Comparison of ENCODE assay signal across 10 cellular contexts in the genomic region with DNA sequence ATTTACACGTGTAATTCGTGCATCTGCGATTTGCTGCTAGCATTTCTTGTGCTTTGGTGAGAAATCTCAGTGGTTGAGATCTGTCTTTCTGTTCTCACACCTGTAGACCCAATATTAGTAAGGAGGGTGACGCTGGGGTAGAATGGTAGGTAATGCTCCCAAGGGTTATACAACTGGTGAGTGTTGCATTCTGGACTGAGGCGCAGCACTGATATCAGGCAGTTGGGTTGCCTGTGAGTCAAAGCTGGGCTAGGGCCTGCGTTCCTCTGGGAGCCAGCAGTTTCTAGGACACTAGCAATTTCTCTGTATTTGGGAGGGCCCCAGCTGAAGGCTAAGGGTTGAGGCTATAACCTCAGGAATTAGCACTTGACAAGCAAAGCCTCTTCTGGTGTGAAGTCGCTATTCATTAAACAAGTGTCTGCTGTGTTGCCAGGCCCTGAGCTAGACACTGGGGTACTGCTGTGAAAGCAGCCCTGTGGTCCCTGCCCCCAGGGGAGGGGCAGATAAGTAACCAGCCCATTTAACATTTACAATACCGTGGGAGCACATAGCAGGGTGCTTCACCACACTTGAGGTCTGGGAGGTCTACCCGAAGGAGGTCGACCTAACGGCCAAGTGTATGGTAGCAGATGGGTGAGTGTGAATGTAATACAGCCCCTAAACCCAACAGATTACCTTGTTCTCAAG. TPM values are rescaled to one million over a fixed set of nuclear protein-coding genes. Genes with fewer than 3 reads are reported as not detected.
A peak's percentile ranks its signal among the peaks of the same experiment; 100 is the strongest.
DNase-seq lines count a peak whose midpoint lies in the region; ATAC-seq, FAIRE-seq and TF ChIP-seq lines count a peak whose summit lies in the region.
"Had no signal": no experiment of that assay in that cellular context is flagged by ENCODE, and none has a peak within 500 bp of the region (broad histone marks: within the 10 kb centered on the region; RNA-seq: fewer than 3 reads in every experiment).

No MANE protein-coding gene starts in this region.

- H3K36me3 ChIP-seq in CD4-positive, CD25-positive, alpha-beta regulatory T cell (ENCODE audit: control insufficient read depth, insufficient read depth, low read length): no peaks in the 10 kb centered on the region
- H3K36me3 ChIP-seq in heart left ventricle: no peaks in the 10 kb centered on the region
- H3K36me3 ChIP-seq in kidney (ENCODE audit: control insufficient read depth in 1 of 2, insufficient read depth in 2 of 2, low read length in 2 of 2): no peaks in the 10 kb centered on the region
- H3K36me3 ChIP-seq: tibial artery had no signal

- no peak overlapping the region for H3K9ac ChIP-seq in kidney (ENCODE audit: low read length in 2 of 2)

- TF ChIP-seq POLR2A in heart left ventricle (IDR thresholded peaks at IDR 0.05): no peak

- 55 to 63% (median 61%) methylated on average over 11 of the region's 11 CpGs for WGBS in heart left ventricle, 4 donors

- H3K9me3 ChIP-seq in CD4-positive, CD25-positive, alpha-beta regulatory T cell (ENCODE audit: control insufficient read depth in 2 of 2, low read length in 2 of 2): no peaks in the 10 kb centered on the region
- H3K9me3 ChIP-seq in heart left ventricle (no peaks in the 10 kb centered on the region), kidney (ENCODE audit: control insufficient read depth in 1 of 2, low read length in 2 of 2) (no peaks in the 10 kb centered on the region)
- H3K9me3 ChIP-seq: tibial artery had no signal

- no peak overlapping the region for H3K27ac ChIP-seq in CD4-positive, CD25-positive, alpha-beta regulatory T cell (ENCODE audit: insufficient read depth, low read length, poor library complexity, severe bottlenecking)
- H3K27ac ChIP-seq in heart left ventricle: peak overlapping the region; percentile 12 to 64 (median 55)
- H3K27ac ChIP-seq in kidney (ENCODE audit: low read depth in 2 of 2, low read length in 2 of 2): no peak overlapping the region
- H3K27ac ChIP-seq: tibial artery had no signal

- ATAC-seq in CD4-positive, CD25-positive, alpha-beta regulatory T cell (ENCODE audit: low read depth in 2 of 2): peak; percentile 18 to 22
- ATAC-seq in GM21447 (IDR thresholded peaks at IDR 0.05; ENCODE audit: unreplicated experiment): peak; percentile 47
- peak; percentile 40 for ATAC-seq in HG03571 (IDR thresholded peaks at IDR 0.05; ENCODE audit: unreplicated experiment)
- peak; percentile 56 to 75 (median 72) for ATAC-seq in heart left ventricle

- peaks cover 63% of the 10 kb centered on the region for H3K4me1 ChIP-seq in CD4-positive, CD25-positive, alpha-beta regulatory T cell (ENCODE audit: control insufficient read depth, insufficient read depth, low read length, poor library complexity, severe bottlenecking)
- H3K4me1 ChIP-seq in heart left ventricle (peaks cover 14 to 99% (median 85%) of the 10 kb centered on the region in 12 donors), kidney (ENCODE audit: control insufficient read depth in 1 of 2, insufficient read depth in 1 of 2, low read depth in 1 of 2, low read length in 2 of 2) (peaks cover 33 to 44% of the 10 kb centered on the region in 2 donors)

- intact Hi-C loops in heart left ventricle (cut with DNase I): no loop called here
- intact Hi-C loops in kidney (cut with DNase I): no loop called here

- peaks cover 23 to 96% (median 69%) of the 10 kb centered on the region in 4 donors for H3K4me1 Mint-ChIP-seq in CD4-positive, CD25-positive, alpha-beta regulatory T cell

- no peaks in the 10 kb centered on the region for H3K9me3 Mint-ChIP-seq in CD4-positive, CD25-positive, alpha-beta regulatory T cell

- peaks cover 5% of the 10 kb centered on the region for H3K36me3 Mint-ChIP-seq in CD4-positive, CD25-positive, alpha-beta regulatory T cell

- FAIRE-seq in kidney (lab: Jason Lieb, UNC): no peak

- H3K27ac Mint-ChIP-seq in CD4-positive, CD25-positive, alpha-beta regulatory T cell: peak overlapping the region; percentile 49 to 90 (median 83)

- no peak for DNase-seq in CD4-positive, CD25-positive, alpha-beta regulatory T cell
- DNase-seq in heart left ventricle: peak in 2 of 5 donors; percentile 54 to 67
- no peak for DNase-seq in T-helper 2 cell
- DNase-seq in kidney: no peak
- no peak for DNase-seq in activated T-cell treated with anti-CD3 and anti-CD28 coated beads, Interleukin-2, amount 50 U/mL, for 1 hour
- DNase-seq in stimulated activated CD4-positive, alpha-beta T cell treated with anti-CD3 and anti-CD28 coated beads, Interleukin-4, amount 100 ng/mL, for 24 hours: no peak
- DNase-seq: NCI-H1105 treated with DMSO at 0.1 percent for 48 hours had no signal

- TF ChIP-seq CTCF in heart left ventricle (IDR thresholded peaks at IDR 0.05): no peak
- no peak for TF ChIP-seq CTCF in kidney (IDR thresholded peaks at IDR 0.05; ENCODE audit: borderline replicate concordance, extremely low read depth, insufficient read depth)

- peak overlapping the region; percentile 15 to 51 (median 24) for H3K4me3 Mint-ChIP-seq in CD4-positive, CD25-positive, alpha-beta regulatory T cell

- no peak overlapping the region for H3K4me3 ChIP-seq in CD4-positive, CD25-positive, alpha-beta regulatory T cell (ENCODE audit: low read depth, low read length)
- H3K4me3 ChIP-seq in heart left ventricle: no peak overlapping the region
- H3K4me3 ChIP-seq in kidney (ENCODE audit: low read length in 2 of 2): no peak overlapping the region
- H3K4me3 ChIP-seq: tibial artery had no signal

- no peaks in the 10 kb centered on the region for H3K27me3 ChIP-seq in CD4-positive, CD25-positive, alpha-beta regulatory T cell (ENCODE audit: control insufficient read depth, insufficient read depth, low read length)
- no peaks in the 10 kb centered on the region for H3K27me3 ChIP-seq in heart left ventricle
- H3K27me3 ChIP-seq: tibial artery had no signal

- no peaks in the 10 kb centered on the region for H3K27me3 Mint-ChIP-seq in CD4-positive, CD25-positive, alpha-beta regulatory T cell

RNA-seq across cellular contexts. Expression of a gene that starts 28.7 kb away (rescaled TPM):
- 122 TPM for total RNA-seq in CD4-positive, CD25-positive, alpha-beta regulatory T cell
- polyA plus RNA-seq in CD4-positive, CD25-positive, alpha-beta regulatory T cell: 10 to 100 TPM in 2 of 4 donors, 1 to 10 TPM in 2; 8.0 to 10.8 (median 10.0) TPM
- total RNA-seq in heart left ventricle: 100 to 1,000 TPM in 8 of 9 donors, 10 to 100 TPM in 1; 91.6 to 189 (median 181) TPM
- polyA plus RNA-seq in heart left ventricle: 10 to 100 TPM; 36.5 to 89.9 TPM
- 155 TPM for total RNA-seq in kidney
- 25.2 TPM for polyA plus RNA-seq in kidney (ENCODE audit: insufficient read depth, low read depth, low replicate concordance)

Comparison
In these comparisons a context has a peak if more than half of its experiments do, and no peak if none do; other contexts are left out.
1. ATAC-seq: peak in every context shown above with its lines; median percentile 72 in heart left ventricle; 47 in GM21447; 40 in HG03571; 20 in CD4-positive, CD25-positive, alpha-beta regulatory T cell.
2. H3K27ac ChIP-seq: peak in heart left ventricle (12 of 12); none in CD4-positive, CD25-positive, alpha-beta regulatory T cell (single experiment) and kidney (0 of 2).